In the genomic region with DNA sequence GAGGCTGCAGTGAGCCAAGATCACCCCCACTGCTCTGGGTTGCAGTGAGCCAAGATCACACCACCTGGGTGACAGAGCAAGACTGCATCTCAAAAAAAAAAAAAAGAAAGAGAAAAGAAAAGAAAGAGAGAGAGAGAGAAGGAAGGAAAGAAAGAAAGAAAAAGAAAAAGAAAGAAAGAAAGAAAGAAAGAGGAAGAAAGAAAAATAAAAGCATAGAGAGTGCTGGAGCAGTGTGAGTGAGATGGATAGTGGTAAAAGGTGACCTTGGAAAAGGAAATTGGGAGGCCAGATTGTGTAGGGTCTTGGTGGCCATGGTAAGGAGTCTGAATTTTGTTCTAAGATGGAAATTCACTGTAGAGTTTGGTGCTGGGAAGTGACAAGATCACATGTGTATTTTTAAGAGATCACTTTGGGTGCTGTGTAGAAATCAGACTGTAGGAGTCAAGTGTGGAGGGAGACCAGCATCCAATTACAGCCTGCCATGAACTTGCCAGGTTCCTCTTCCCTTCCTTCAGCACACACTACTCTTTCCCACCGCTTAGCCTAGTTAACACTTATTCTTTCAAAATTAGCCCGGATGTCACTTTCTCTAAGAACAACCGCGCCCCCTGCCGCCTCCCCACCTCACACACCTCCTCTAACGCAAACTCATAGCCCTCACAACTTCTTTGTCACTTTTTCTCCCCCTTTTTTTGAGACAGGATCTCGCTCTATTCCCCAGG, we compare ENCODE assay signal across 8 cellular contexts. TPM values are rescaled to one million over a fixed set of nuclear protein-coding genes. Genes with fewer than 3 reads are reported as not detected.
A peak's percentile ranks its signal among the peaks of the same experiment; 100 is the strongest.
DNase-seq lines count a peak whose midpoint lies in the region; ATAC-seq and TF ChIP-seq lines count a peak whose summit lies in the region.

No MANE protein-coding gene starts in this region.

- peak overlapping the region; percentile 92 for H3K4me2 ChIP-seq in MM.1S (ENCODE audit: low read depth, low read length)

- H3K4me3 ChIP-seq in MM.1S (ENCODE audit: low read length) (peak overlapping the region; percentile 71), gastroesophageal sphincter (peak overlapping the region; percentile 53 to 65), neutrophil (ENCODE audit: low read depth in 1 of 2, low read length in 1 of 2) (peak overlapping the region; percentile 78), subcutaneous abdominal adipose tissue (ENCODE audit: low read depth in 1 of 5, low read length in 5 of 5) (peak overlapping the region; percentile 64 to 81 (median 76))

- peak; percentile 56 for TF ChIP-seq POLR2A in Raji (IDR thresholded peaks at IDR 0.05; ENCODE audit: insufficient read depth, low read depth, low read length)
- no peak for TF ChIP-seq POLR2A in gastroesophageal sphincter (IDR thresholded peaks at IDR 0.05)

- peak overlapping the region; percentile 73 for H2AFZ ChIP-seq in MM.1S (ENCODE audit: low read length)

- TF ChIP-seq EP300 in gastroesophageal sphincter (IDR thresholded peaks at IDR 0.05), result no peak

- H3K9ac ChIP-seq in MM.1S (ENCODE audit: low read length), result peak overlapping the region; percentile 79
- peak overlapping the region in 4 of 5 donors; percentile 57 to 75 (median 64) for H3K9ac ChIP-seq in subcutaneous abdominal adipose tissue (ENCODE audit: low read length in 5 of 5)

- no peaks in the 10 kb centered on the region for H3K36me3 ChIP-seq in MM.1S (replicated peaks; ENCODE audit: insufficient read depth, low read length)
- no peaks in the 10 kb centered on the region for H3K36me3 ChIP-seq in gastroesophageal sphincter
- H3K36me3 ChIP-seq in neutrophil, result no peaks in the 10 kb centered on the region
- no peaks in the 10 kb centered on the region for H3K36me3 ChIP-seq in subcutaneous abdominal adipose tissue (ENCODE audit: control insufficient read depth in 5 of 5, insufficient read depth in 5 of 5, low read length in 5 of 5)

- DNase-seq in MM.1S, result peak; percentile 87
- peak; percentile 95 for DNase-seq in activated gamma-delta T cell treated with Interleukin-2 at 50 U/mL for 16 hours

- no peaks in the 10 kb centered on the region for H4K20me1 ChIP-seq in MM.1S (ENCODE audit: insufficient read depth, low read length)

- no peaks in the 10 kb centered on the region for H3K9me3 ChIP-seq in MM.1S (replicated peaks; ENCODE audit: insufficient read depth, low read length)
- H3K9me3 ChIP-seq in gastroesophageal sphincter, result no peaks in the 10 kb centered on the region
- no peaks in the 10 kb centered on the region for H3K9me3 ChIP-seq in neutrophil
- no peaks in the 10 kb centered on the region for H3K9me3 ChIP-seq in subcutaneous abdominal adipose tissue (ENCODE audit: control insufficient read depth in 5 of 5, low read length in 5 of 5)

- no peaks in the 10 kb centered on the region for H3K9me2 ChIP-seq in MM.1S (replicated peaks; ENCODE audit: insufficient read depth, low read length)

- H3K4me1 ChIP-seq in MM.1S (ENCODE audit: low read length), result peaks cover 10% of the 10 kb centered on the region
- peaks cover 0 to 32% (median 9%) of the 10 kb centered on the region in 3 donors for H3K4me1 ChIP-seq in gastroesophageal sphincter
- peaks cover 67 to 77% of the 10 kb centered on the region in 2 experiments for H3K4me1 ChIP-seq in neutrophil (ENCODE audit: control insufficient read depth in 1 of 2, insufficient read depth in 1 of 2, low read depth in 1 of 2, low read length in 1 of 2)
- H3K4me1 ChIP-seq in subcutaneous abdominal adipose tissue (ENCODE audit: control insufficient read depth in 5 of 5, insufficient read depth in 5 of 5, low read length in 5 of 5), result peaks cover 8 to 27% (median 17%) of the 10 kb centered on the region in 5 donors

- ATAC-seq in gastroesophageal sphincter, result peak; percentile 35
- no peak for ATAC-seq in GM18870 (IDR thresholded peaks at IDR 0.05; ENCODE audit: unreplicated experiment)

- TF ChIP-seq CTCF in GM12873 (IDR thresholded peaks at IDR 0.05; ENCODE audit: insufficient read depth, low read depth, low read length, missing control alignments) (peak; percentile 69), MM.1S (IDR thresholded peaks at IDR 0.05; ENCODE audit: low read length) (peak; percentile 77), gastroesophageal sphincter (IDR thresholded peaks at IDR 0.05) (peak in 3 of 4 experiments; percentile 60 to 76 (median 69)), neutrophil (IDR thresholded peaks at IDR 0.05) (peak; percentile 84)

- H3K79me2 ChIP-seq in MM.1S (ENCODE audit: low read length), result peaks cover 11% of the 10 kb centered on the region; the same call in 1 of the 2 replicates

- 1 to 2% methylated on average over 7 of the region's 7 CpGs for WGBS in gastroesophageal sphincter (ENCODE audit: low coverage in 1 of 2), 2 donors

- H3K27me3 ChIP-seq in MM.1S (replicated peaks; ENCODE audit: insufficient read depth, low read length) (no peaks in the 10 kb centered on the region; the same call in 1 of the 2 replicates), gastroesophageal sphincter (no peaks in the 10 kb centered on the region), neutrophil (no peaks in the 10 kb centered on the region), subcutaneous abdominal adipose tissue (ENCODE audit: control insufficient read depth in 5 of 5, insufficient read depth in 4 of 5, low read length in 5 of 5) (no peaks in the 10 kb centered on the region)

- peaks cover 27% of the 10 kb centered on the region for H3F3A ChIP-seq in MM.1S (ENCODE audit: insufficient read depth, low read length)

- peak overlapping the region; percentile 63; the same call in 1 of the 2 replicates for H3K27ac ChIP-seq in MM.1S (ENCODE audit: low read length)
- H3K27ac ChIP-seq in gastroesophageal sphincter, result peak overlapping the region; percentile 86 to 90 (median 89)
- H3K27ac ChIP-seq in neutrophil, result peak overlapping the region; percentile 80
- H3K27ac ChIP-seq in subcutaneous abdominal adipose tissue (ENCODE audit: low read depth, low read length), result peak overlapping the region; percentile 81

RNA-seq across cellular contexts. Expression of a gene that starts 17.9 kb away (rescaled TPM):
- 10 to 100 TPM; 28.3 to 36.0 (median 32.6) TPM for total RNA-seq in gastroesophageal sphincter

RNA-seq across cellular contexts. Expression of a gene that starts 18.7 kb away (rescaled TPM):
- total RNA-seq in gastroesophageal sphincter, result 10 to 100 TPM; 17.9 to 25.6 (median 20.1) TPM

RNA-seq across cellular contexts. Expression of a gene that starts 28.9 kb away (rescaled TPM):
- total RNA-seq in gastroesophageal sphincter, result 10 to 100 TPM; 11.4 to 35.3 (median 22.1) TPM

RNA-seq across cellular contexts. Expression of a gene that starts 35.8 kb away (rescaled TPM):
- total RNA-seq in gastroesophageal sphincter, result 10 to 100 TPM; 28.1 to 44.4 (median 36.8) TPM

RNA-seq across cellular contexts. Expression of a gene that starts 47.0 kb away (rescaled TPM):
- total RNA-seq in gastroesophageal sphincter, result 10 to 100 TPM; 14.4 to 51.4 (median 32.9) TPM
